Comparison of ENCODE assay signal across 22 cellular contexts in genomic region chr15:22418666-22419065, GRCh38. TPM values are rescaled to one million over a fixed set of nuclear protein-coding genes. Genes with fewer than 3 reads are reported as not detected.
"Had no signal": no experiment of that assay in that cellular context is flagged by ENCODE, and none has a peak within 500 bp of the region (broad histone marks: within the 10 kb centered on the region; RNA-seq: fewer than 3 reads in every experiment).

No MANE protein-coding gene starts in this region.

RNA-seq across cellular contexts. Expression of gene GOLGA6L22, which starts 40.0 kb away (rescaled TPM):
- total RNA-seq: activated CD4-positive, alpha-beta memory T cell treated with anti-CD3 and anti-CD28 coated beads for 36 hours; activated CD4-positive, alpha-beta T cell treated with anti-CD3 and anti-CD28 coated beads, Interleukin-2, amount 10 ng/mL, durations not matched to agents 24 days and 14 days; activated CD8-positive, alpha-beta memory T cell treated with anti-CD3 and anti-CD28 coated beads for 36 hours; activated naive CD4-positive, alpha-beta T cell treated with anti-CD3 and anti-CD28 coated beads for 36 hours; activated naive CD8-positive, alpha-beta T cell treated with anti-CD3 and anti-CD28 coated beads for 36 hours; activated T-helper 1 cell treated with anti-CD3 and anti-CD28 coated beads, Interleukin-12 subunit alpha, Interleukin-12 subunit beta, Interleukin-2, Interleukin-4 antibody, amounts not matched to agents 30 ng/mL and 10 ng/mL and 1 ng/mL, durations not matched to agents 14 hours and 24 hours and 36 hours; adrenal gland; ascending aorta; cardiac muscle cell; cerebellum; epithelial cell of proximal tubule; gastrocnemius medialis; hepatocyte; liver; mononuclear cell; natural killer cell; occipital lobe; skeletal muscle tissue; subcutaneous adipose tissue; thyroid gland; urinary bladder had no signal
- polyA plus RNA-seq: adrenal gland, cardiac muscle cell, hepatocyte, keratinocyte, liver, urinary bladder had no signal
